In genomic region chr7:101426303-101427011, GRCh38 we compare ENCODE assay signal across 23 cellular contexts.
"Had no signal": no experiment of that assay in that cellular context is flagged by ENCODE, and none has a peak within 500 bp of the region (broad histone marks: within the 10 kb centered on the region; RNA-seq: fewer than 3 reads in every experiment).

No MANE protein-coding gene starts in this region.

- DNase-seq: activated CD4-positive, alpha-beta T cell treated with anti-CD3 and anti-CD28 coated beads, Interleukin-2, amount 10 ng/mL, durations not matched to agents 24 days and 14 days; activated CD8-positive, alpha-beta T cell treated with anti-CD3 and anti-CD28 coated beads for 36 hours; activated gamma-delta T cell; activated naive CD4-positive, alpha-beta T cell treated with anti-CD3 and anti-CD28 coated beads, Interleukin-2, amount 50 U/mL, for 16 hours; activated naive CD8-positive, alpha-beta T cell treated with anti-CD3 and anti-CD28 coated beads, Interleukin-2, amount 50 U/mL, for 24 hours; body of pancreas; caudate nucleus; dermis blood vessel endothelial cell; effector CD8-positive, alpha-beta T cell; heart left ventricle; left cardiac atrium; occipital lobe; retina; spleen; stimulated activated CD4-positive, alpha-beta T cell treated with anti-CD3 and anti-CD28 coated beads, Interleukin-4, amount 100 ng/mL, for 1 hour; stimulated activated naive CD4-positive, alpha-beta T cell; upper lobe of left lung had no signal

- H3K27ac Mint-ChIP-seq: activated CD4-positive, alpha-beta T cell treated with anti-CD3 and anti-CD28 coated beads, Interleukin-2, amount 10 ng/mL, durations not matched to agents 24 days and 14 days; activated CD8-positive, alpha-beta T cell treated with anti-CD3 and anti-CD28 coated beads for 36 hours; activated naive CD8-positive, alpha-beta T cell treated with anti-CD3 and anti-CD28 coated beads, Interleukin-2, amount 50 U/mL, for 24 hours; activated T-helper 1 cell treated with anti-CD3 and anti-CD28 coated beads, Interleukin-12 subunit alpha, Interleukin-12 subunit beta, Interleukin-2, Interleukin-4 antibody, amounts not matched to agents 30 ng/mL and 10 ng/mL and 1 ng/mL, durations not matched to agents 14 hours and 24 hours and 36 hours; memory B cell had no signal

- H3K4me1 Mint-ChIP-seq: activated CD4-positive, alpha-beta T cell treated with anti-CD3 and anti-CD28 coated beads, Interleukin-2, amount 10 ng/mL, durations not matched to agents 24 days and 14 days had no signal

- H3K27ac ChIP-seq: body of pancreas, esophagus muscularis mucosa, heart left ventricle, spleen, thoracic aorta, upper lobe of left lung had no signal

- H3K36me3 ChIP-seq: esophagus muscularis mucosa, heart left ventricle, spleen, thoracic aorta, upper lobe of left lung had no signal

- H3K27me3 ChIP-seq: body of pancreas, upper lobe of left lung had no signal

- H3K4me3 Mint-ChIP-seq: activated CD4-positive, alpha-beta T cell treated with anti-CD3 and anti-CD28 coated beads, Interleukin-2, amount 10 ng/mL, durations not matched to agents 24 days and 14 days; activated CD8-positive, alpha-beta T cell treated with anti-CD3 and anti-CD28 coated beads for 36 hours; activated naive CD8-positive, alpha-beta T cell treated with anti-CD3 and anti-CD28 coated beads, Interleukin-2, amount 50 U/mL, for 24 hours; activated T-helper 1 cell treated with anti-CD3 and anti-CD28 coated beads, Interleukin-12 subunit alpha, Interleukin-12 subunit beta, Interleukin-2, Interleukin-4 antibody, amounts not matched to agents 30 ng/mL and 10 ng/mL and 1 ng/mL, durations not matched to agents 14 hours and 24 hours and 36 hours; memory B cell had no signal

- H3K4me1 ChIP-seq: body of pancreas, esophagus muscularis mucosa, heart left ventricle, upper lobe of left lung had no signal

- H3K36me3 Mint-ChIP-seq: memory B cell had no signal

- H3K9me3 Mint-ChIP-seq: activated CD4-positive, alpha-beta T cell treated with anti-CD3 and anti-CD28 coated beads, Interleukin-2, amount 10 ng/mL, durations not matched to agents 24 days and 14 days; activated CD8-positive, alpha-beta T cell treated with anti-CD3 and anti-CD28 coated beads for 36 hours; activated naive CD8-positive, alpha-beta T cell treated with anti-CD3 and anti-CD28 coated beads, Interleukin-2, amount 50 U/mL, for 24 hours; activated T-helper 1 cell treated with anti-CD3 and anti-CD28 coated beads, Interleukin-12 subunit alpha, Interleukin-12 subunit beta, Interleukin-2, Interleukin-4 antibody, amounts not matched to agents 30 ng/mL and 10 ng/mL and 1 ng/mL, durations not matched to agents 14 hours and 24 hours and 36 hours; memory B cell had no signal

- H3K9me3 ChIP-seq: body of pancreas, esophagus muscularis mucosa, heart left ventricle, spleen, thoracic aorta, upper lobe of left lung had no signal

- H3K4me3 ChIP-seq: body of pancreas, esophagus muscularis mucosa, heart left ventricle, spleen, thoracic aorta, upper lobe of left lung had no signal

- FAIRE-seq: islet of Langerhans had no signal

- ATAC-seq: activated CD4-positive, CD25-positive, alpha-beta regulatory T cell treated with anti-CD3 and anti-CD28 coated beads, Interleukin-2, amount 50 U/mL, for 24 hours; activated CD8-positive, alpha-beta T cell treated with anti-CD3 and anti-CD28 coated beads for 36 hours; activated naive CD8-positive, alpha-beta T cell treated with anti-CD3 and anti-CD28 coated beads, Interleukin-2, amount 50 U/mL, for 24 hours; body of pancreas; heart left ventricle; left cardiac atrium had no signal
